Comparison of ENCODE assay signal across 8 cellular contexts in the genomic region with DNA sequence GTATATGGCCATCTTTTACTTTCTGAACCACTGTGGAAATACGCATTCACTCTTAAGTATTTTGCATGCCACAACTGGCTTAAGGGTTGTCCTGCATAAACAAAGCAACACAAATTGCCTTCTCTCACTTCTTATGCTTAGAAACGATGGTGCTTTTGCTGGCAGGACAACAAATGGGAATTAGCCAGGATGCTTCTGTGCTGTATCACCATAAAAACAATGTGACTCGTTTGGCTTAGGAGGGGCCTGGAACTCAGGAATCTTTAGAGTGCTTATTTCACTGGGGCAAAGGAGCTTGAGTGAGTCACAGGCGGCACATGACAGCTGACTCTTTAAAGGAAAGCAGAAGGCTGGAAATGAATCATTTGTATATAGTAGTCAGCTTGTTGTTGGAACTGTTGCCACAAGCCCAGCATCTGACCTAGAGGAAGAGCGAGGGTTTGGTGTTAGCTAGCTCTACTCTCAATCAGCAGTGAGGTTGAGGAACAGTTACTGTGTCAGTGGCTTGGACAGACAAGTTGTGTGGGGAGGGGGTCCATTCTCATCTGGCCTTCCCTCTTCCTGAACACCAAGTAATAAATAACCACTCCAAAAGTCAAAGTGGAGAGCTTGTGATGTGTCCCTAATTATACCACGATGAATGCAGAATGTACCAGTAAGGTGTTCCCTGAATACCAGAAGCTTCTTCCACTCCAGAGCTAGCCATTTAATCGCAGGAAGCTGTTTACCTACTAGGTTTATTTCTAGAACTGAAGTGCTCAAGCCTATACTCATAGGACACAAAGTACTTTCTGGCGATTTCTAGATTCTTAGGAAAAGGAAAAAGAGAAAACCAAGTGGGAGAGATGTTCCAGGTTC.
A peak's percentile ranks its signal among the peaks of the same experiment; 100 is the strongest.
DNase-seq lines count a peak whose midpoint lies in the region; ATAC-seq and TF ChIP-seq lines count a peak whose summit lies in the region.

No MANE protein-coding gene starts in this region.

- H4K91ac ChIP-seq in neuronal stem cell (ENCODE audit: low read depth, low read length, poor library complexity), result no peak overlapping the region

- no peaks in the 10 kb centered on the region for H3K9me3 ChIP-seq in neuronal stem cell (replicated peaks in 1 of 2; ENCODE audit: control insufficient read depth in 2 of 2, insufficient read depth in 1 of 2, low read depth in 1 of 2, low read length in 2 of 2)
- no peaks in the 10 kb centered on the region for H3K9me3 ChIP-seq in aorta (ENCODE audit: control insufficient read depth, low read length)

- no peak overlapping the region for H3K23ac ChIP-seq in neuronal stem cell (ENCODE audit: low read depth, low read length, poor library complexity)

- H4K8ac ChIP-seq in neuronal stem cell (ENCODE audit: low read depth, low read length), result no peak overlapping the region

- H3K27ac ChIP-seq in neuronal stem cell (replicated peaks; ENCODE audit: low read length), result peak overlapping the region; percentile 17
- peak overlapping the region; percentile 94 to 97 for H3K27ac ChIP-seq in aorta (ENCODE audit: low read depth in 1 of 2, low read length in 2 of 2)

- intact Hi-C loops in aorta (cut with DNase I), result loop anchor here (2.0 to 10.0 kb wide), 3 partner anchors 24 to 286 kb away; no protein-coding TSS in a partner anchor

- H3K4me3 ChIP-seq in fibroblast of the aortic adventitia (ENCODE audit: low read depth, low read length) (peak overlapping the region; percentile 11), neuronal stem cell (ENCODE audit: low read length in 2 of 2) (no peak overlapping the region), aorta (ENCODE audit: low read length in 2 of 2) (peak overlapping the region in 1 of 2 donors; percentile 26)

- H2BK12ac ChIP-seq in neuronal stem cell (ENCODE audit: low read length), result no peak overlapping the region

- H2AK5ac ChIP-seq in neuronal stem cell (ENCODE audit: low read depth, low read length), result no peak overlapping the region

- no peak overlapping the region for H2BK15ac ChIP-seq in neuronal stem cell (ENCODE audit: low read length)

- TF ChIP-seq CTCF in fibroblast of the aortic adventitia (IDR thresholded peaks at IDR 0.05; ENCODE audit: insufficient read depth, low read length), result no peak

- H3K4ac ChIP-seq in neuronal stem cell (ENCODE audit: low read length), result no peak overlapping the region

- peak; percentile 18 for DNase-seq in stimulated activated CD4-positive, alpha-beta T cell treated with anti-CD3 and anti-CD28 coated beads, Interleukin-12 subunit alpha, Interleukin-12 subunit beta, amount 100 ng/mL, for 4 hours
- no peak for DNase-seq in stimulated activated CD4-positive, alpha-beta T cell treated with anti-CD3 and anti-CD28 coated beads, Interleukin-2, amount 100 ng/mL, for 48 hours
- peak; percentile 31 to 43 for DNase-seq in activated CD4-positive, alpha-beta T cell treated with anti-CD3 and anti-CD28 coated beads, Interleukin-2, amount 50 U/mL, for 48 hours
- peak; percentile 100 for DNase-seq in fibroblast of the aortic adventitia (ENCODE audit: low read depth)
- peak; percentile 38 for DNase-seq in neuronal stem cell (ENCODE audit: low spot score)
- DNase-seq in aorta, result peak; percentile 91 to 92
- DNase-seq in NCI-H1105 (lab: John Stamatoyannopoulos, UW), result no peak
- DNase-seq in GM19238 (ENCODE audit: insufficient read length, low spot score), result no peak

- H3K27me3 ChIP-seq in neuronal stem cell (ENCODE audit: control insufficient read depth in 3 of 3, insufficient read depth in 3 of 3, low read depth in 1 of 3, low read length in 3 of 3) (no peaks in the 10 kb centered on the region), aorta (ENCODE audit: control insufficient read depth in 1 of 2, insufficient read depth in 2 of 2, low read length in 1 of 2) (no peaks in the 10 kb centered on the region)

- no peak overlapping the region for H3K4me2 ChIP-seq in neuronal stem cell (ENCODE audit: insufficient read depth, low read length, poor library complexity, severe bottlenecking)

- no peak overlapping the region for H3K14ac ChIP-seq in neuronal stem cell (ENCODE audit: low read length)

- H3K79me1 ChIP-seq in neuronal stem cell (ENCODE audit: low read depth, low read length), result no peaks in the 10 kb centered on the region

- no peak overlapping the region for H3K9ac ChIP-seq in neuronal stem cell (ENCODE audit: low read depth, low read length, poor library complexity)

- H3K36me3 ChIP-seq in neuronal stem cell (replicated peaks in 1 of 2; ENCODE audit: control insufficient read depth in 2 of 2, insufficient read depth in 2 of 2, low read length in 2 of 2), result peaks cover 0 to 19% of the 10 kb centered on the region in 2 donors
- no peaks in the 10 kb centered on the region for H3K36me3 ChIP-seq in aorta (ENCODE audit: control insufficient read depth in 1 of 2, insufficient read depth in 2 of 2, low read length in 1 of 2)

- H3K4me1 ChIP-seq in neuronal stem cell (ENCODE audit: control insufficient read depth in 2 of 2, insufficient read depth in 1 of 2, low read depth in 1 of 2, low read length in 2 of 2) (peaks cover 4 to 6% of the 10 kb centered on the region in 2 donors), aorta (ENCODE audit: control insufficient read depth in 1 of 2, insufficient read depth in 2 of 2, low read length in 2 of 2) (peaks cover 3 to 7% of the 10 kb centered on the region in 2 donors)

- no peak overlapping the region for H2BK120ac ChIP-seq in neuronal stem cell (ENCODE audit: low read depth, low read length)

- no peak overlapping the region for H2AFZ ChIP-seq in neuronal stem cell (ENCODE audit: low read length)

- WGBS in neuronal stem cell (ENCODE audit: extremely low coverage in 2 of 2, insufficient read length in 2 of 2, insufficient replicate concordance in 1 of 2), 2 donors, result no CpG with 5 or more reads among the region's 8 CpGs
- WGBS in aorta, 2 donors, result 11% methylated on average over 8 of the region's 8 CpGs

- H3K18ac ChIP-seq in neuronal stem cell (ENCODE audit: low read length), result no peak overlapping the region

- peak; percentile 94 for ATAC-seq in aorta (ENCODE audit: low FRiP score)

- H2BK5ac ChIP-seq in neuronal stem cell (ENCODE audit: low read length), result no peak overlapping the region

Comparison
In these comparisons a context has a peak if more than half of its experiments do, and no peak if none do; other contexts are left out.
1. DNase-seq: peak in stimulated activated CD4-positive, alpha-beta T cell treated with anti-CD3 and anti-CD28 coated beads, Interleukin-12 subunit alpha, Interleukin-12 subunit beta, amount 100 ng/mL, for 4 hours (single experiment), activated CD4-positive, alpha-beta T cell treated with anti-CD3 and anti-CD28 coated beads, Interleukin-2, amount 50 U/mL, for 48 hours (2 of 2), fibroblast of the aortic adventitia (single experiment), neuronal stem cell (single experiment) and aorta (2 of 2); none in stimulated activated CD4-positive, alpha-beta T cell treated with anti-CD3 and anti-CD28 coated beads, Interleukin-2, amount 100 ng/mL, for 48 hours (0 of 2), NCI-H1105 (single experiment) and GM19238 (single experiment).